17 cellular contexts compared by ENCODE assay signal in the genomic region with DNA sequence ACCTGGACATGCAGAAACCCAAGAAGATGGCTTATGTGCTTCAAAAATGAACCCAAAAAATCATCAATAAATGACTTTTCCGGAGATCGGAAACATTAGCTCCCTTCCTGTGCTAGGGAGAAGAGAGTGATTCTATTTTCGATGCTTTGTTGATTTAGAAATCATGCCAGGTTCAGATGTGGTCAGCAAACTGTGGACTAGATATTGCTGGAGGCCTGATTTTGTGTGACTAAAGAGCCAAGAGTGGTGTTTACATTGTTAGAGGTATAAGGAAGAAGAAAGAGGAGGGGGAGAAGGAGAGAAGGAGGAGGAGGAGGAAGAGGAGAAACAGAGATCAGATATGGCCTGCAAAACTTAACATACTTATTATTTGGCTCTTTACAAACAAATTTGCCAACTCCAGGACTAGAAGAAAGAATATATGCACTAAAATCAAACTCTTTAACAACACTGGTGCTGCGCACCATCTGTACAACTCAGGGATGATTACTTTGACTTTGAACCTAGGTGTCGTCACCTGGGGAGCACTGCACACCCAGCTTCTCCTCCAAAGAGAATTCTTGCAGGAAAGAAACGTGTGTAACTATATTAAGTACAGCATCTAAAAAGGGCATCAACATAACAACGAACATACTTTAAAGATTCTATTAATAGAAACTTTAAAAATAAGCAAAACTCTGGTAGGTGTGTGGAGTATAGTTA.
"Had no signal": no experiment of that assay in that cellular context is flagged by ENCODE, and none has a peak within 500 bp of the region (broad histone marks: within the 10 kb centered on the region; RNA-seq: fewer than 3 reads in every experiment).

No MANE protein-coding gene starts in this region.

- ATAC-seq: natural killer cell, right cardiac atrium had no signal

- H3K9me3 ChIP-seq: left ventricle myocardium inferior, neutrophil, ovary, stomach, suprapubic skin, tibial nerve had no signal

- H3K4me1 ChIP-seq: suprapubic skin had no signal

- H3K4me3 ChIP-seq: left ventricle myocardium inferior, ovary, stomach, suprapubic skin, tibial nerve had no signal

- H3K36me3 Mint-ChIP-seq: activated naive CD4-positive, alpha-beta T cell treated with anti-CD3 and anti-CD28 coated beads, Interleukin-2, amount 50 U/mL, for 24 hours; natural killer cell had no signal

- H3K4me3 Mint-ChIP-seq: activated naive CD4-positive, alpha-beta T cell treated with anti-CD3 and anti-CD28 coated beads, Interleukin-2, amount 50 U/mL, for 24 hours; natural killer cell had no signal

- H3K9me3 Mint-ChIP-seq: activated naive CD4-positive, alpha-beta T cell treated with anti-CD3 and anti-CD28 coated beads, Interleukin-2, amount 50 U/mL, for 24 hours; natural killer cell had no signal

- H3K4me1 Mint-ChIP-seq: activated naive CD4-positive, alpha-beta T cell treated with anti-CD3 and anti-CD28 coated beads, Interleukin-2, amount 50 U/mL, for 24 hours; natural killer cell had no signal

- H3K27ac Mint-ChIP-seq: activated naive CD4-positive, alpha-beta T cell treated with anti-CD3 and anti-CD28 coated beads, Interleukin-2, amount 50 U/mL, for 24 hours; natural killer cell had no signal

- H3K36me3 ChIP-seq: left ventricle myocardium inferior, neutrophil, ovary, stomach, suprapubic skin, tibial nerve had no signal

- DNase-seq: activated CD4-positive, alpha-beta T cell treated with anti-CD3 and anti-CD28 coated beads for 1 hour; activated gamma-delta T cell treated with Interleukin-2 at 50 U/mL for 16 hours; activated T-cell treated with anti-CD3 and anti-CD28 coated beads, Interleukin-2, amount 50 U/mL, for 1 hour; anterior cingulate cortex; cerebellar nuclear complex; cortex of kidney; left ventricle myocardium inferior; natural killer cell; ovary; right cardiac atrium; stimulated activated CD4-positive, alpha-beta T cell treated with anti-CD3 and anti-CD28 coated beads, Interleukin-12 subunit alpha, Interleukin-12 subunit beta, amount 100 ng/mL, for 4 hours; stimulated activated CD4-positive, alpha-beta T cell treated with anti-CD3 and anti-CD28 coated beads, Interleukin-4, amount 100 ng/mL, for 4 hours; stomach had no signal
